Comparison of ENCODE assay signal across 25 cellular contexts in genomic region chr2:85368921-85369320, GRCh38. TPM values are rescaled to one million over a fixed set of nuclear protein-coding genes. Genes with fewer than 3 reads are reported as not detected.
"Had no signal": no experiment of that assay in that cellular context is flagged by ENCODE, and none has a peak within 500 bp of the region (broad histone marks: within the 10 kb centered on the region; RNA-seq: fewer than 3 reads in every experiment).

No MANE protein-coding gene starts in this region.

- H3K27me3 Mint-ChIP-seq: activated T-cell treated with anti-CD3 and anti-CD28 coated beads, Interleukin-2, amount 50 U/mL, for 24 hours; activated T-helper 17 cell treated with anti-CD3 and anti-CD28 coated beads, Interleukin-2, amount 50 U/mL, for 72 hours; central memory CD8-positive, alpha-beta T cell; naive B cell; stimulated activated naive B cell treated with anti-CD40 and anti-IgM and Interleukin-4, amounts not matched to agents 10 μg/mL and 1 μg/mL and 100 μg/mL, for 72 hours had no signal

- H3K36me3 Mint-ChIP-seq: naive B cell had no signal

- H3K27ac ChIP-seq: adrenal gland, colonic mucosa, dorsolateral prefrontal cortex, esophagus squamous epithelium, lower lobe of right lung, right lobe of liver, thoracic aorta, upper lobe of left lung, WERI-Rb-1 had no signal

- H3K4me2 ChIP-seq: smooth muscle cell had no signal

- H3K4me1 Mint-ChIP-seq: activated T-helper 17 cell treated with anti-CD3 and anti-CD28 coated beads, Interleukin-2, amount 50 U/mL, for 72 hours; central memory CD8-positive, alpha-beta T cell; naive B cell; stimulated activated naive B cell treated with anti-CD40 and anti-IgM and Interleukin-4, amounts not matched to agents 10 μg/mL and 1 μg/mL and 100 μg/mL, for 72 hours had no signal

- H3K9me3 Mint-ChIP-seq: activated naive CD4-positive, alpha-beta T cell treated with anti-CD3 and anti-CD28 coated beads, Interleukin-2, amount 50 U/mL, for 72 hours; activated T-cell treated with anti-CD3 and anti-CD28 coated beads, Interleukin-2, amount 50 U/mL, for 24 hours; activated T-helper 17 cell treated with anti-CD3 and anti-CD28 coated beads, Interleukin-2, amount 50 U/mL, for 72 hours; central memory CD8-positive, alpha-beta T cell had no signal

- ATAC-seq: activated naive CD4-positive, alpha-beta T cell treated with anti-CD3 and anti-CD28 coated beads, Interleukin-2, amount 50 U/mL, for 72 hours; activated T-helper 17 cell treated with anti-CD3 and anti-CD28 coated beads, Interleukin-2, amount 50 U/mL, for 72 hours; lower lobe of right lung; stimulated activated naive B cell treated with anti-CD40 and anti-IgM and Interleukin-4, amounts not matched to agents 10 μg/mL and 1 μg/mL and 100 μg/mL, for 72 hours had no signal

- H3K27me3 ChIP-seq: adrenal gland, colonic mucosa, dorsolateral prefrontal cortex, esophagus squamous epithelium, right lobe of liver, upper lobe of left lung had no signal

- H3K4me3 Mint-ChIP-seq: activated T-cell treated with anti-CD3 and anti-CD28 coated beads, Interleukin-2, amount 50 U/mL, for 24 hours; activated T-helper 17 cell treated with anti-CD3 and anti-CD28 coated beads, Interleukin-2, amount 50 U/mL, for 72 hours; central memory CD8-positive, alpha-beta T cell; naive B cell; stimulated activated naive B cell treated with anti-CD40 and anti-IgM and Interleukin-4, amounts not matched to agents 10 μg/mL and 1 μg/mL and 100 μg/mL, for 72 hours had no signal

- DNase-seq: activated CD4-positive, alpha-beta T cell treated with anti-CD3 and anti-CD28 coated beads, Interleukin-2, amount 50 U/mL, for 1 hour; activated CD4-positive, CD25-positive, alpha-beta regulatory T cell treated with anti-CD3 and anti-CD28 coated beads, Interleukin-2, amount 50 U/mL, for 72 hours; activated CD8-positive, alpha-beta memory T cell treated with anti-CD3 and anti-CD28 coated beads for 24 hours; activated CD8-positive, alpha-beta memory T cell treated with anti-CD3 and anti-CD28 coated beads, Interleukin-2, amount 50 U/mL, for 4 hours; activated T-cell treated with anti-CD3 and anti-CD28 coated beads, Interleukin-2, amount 50 U/mL, for 24 hours; adrenal gland; dorsolateral prefrontal cortex; esophagus squamous epithelium; foreskin melanocyte; kidney; lower lobe of right lung; mesendoderm; naive B cell; occipital lobe; right lobe of liver; stimulated activated CD4-positive, alpha-beta T cell treated with anti-CD3 and anti-CD28 coated beads, Interleukin-15, amount 100 ng/mL, for 24 hours; stimulated activated naive B cell treated with anti-CD40 and anti-IgM and Interleukin-4, amounts not matched to agents 10 μg/mL and 1 μg/mL and 100 μg/mL, for 72 hours; upper lobe of left lung; WERI-Rb-1 had no signal

- H3K4me1 ChIP-seq: colonic mucosa, lower lobe of right lung, upper lobe of left lung had no signal

- H3K9me3 ChIP-seq: adrenal gland, colonic mucosa, esophagus squamous epithelium, lower lobe of right lung, right lobe of liver, thoracic aorta, upper lobe of left lung had no signal

- H3K4me3 ChIP-seq: adrenal gland, colonic mucosa, dorsolateral prefrontal cortex, esophagus squamous epithelium, lower lobe of right lung, right lobe of liver, smooth muscle cell, thoracic aorta, upper lobe of left lung had no signal

- H3K27ac Mint-ChIP-seq: activated T-cell treated with anti-CD3 and anti-CD28 coated beads, Interleukin-2, amount 50 U/mL, for 24 hours; stimulated activated naive B cell treated with anti-CD40 and anti-IgM and Interleukin-4, amounts not matched to agents 10 μg/mL and 1 μg/mL and 100 μg/mL, for 72 hours had no signal

- H3K36me3 ChIP-seq: adrenal gland, colonic mucosa, right lobe of liver, WERI-Rb-1 had no signal

RNA-seq across cellular contexts. Expression of gene SH2D6, which starts 49.6 kb away (rescaled TPM):
- total RNA-seq: smooth muscle cell, thoracic aorta had no signal
